20 cellular contexts compared by ENCODE assay signal in the genomic region with DNA sequence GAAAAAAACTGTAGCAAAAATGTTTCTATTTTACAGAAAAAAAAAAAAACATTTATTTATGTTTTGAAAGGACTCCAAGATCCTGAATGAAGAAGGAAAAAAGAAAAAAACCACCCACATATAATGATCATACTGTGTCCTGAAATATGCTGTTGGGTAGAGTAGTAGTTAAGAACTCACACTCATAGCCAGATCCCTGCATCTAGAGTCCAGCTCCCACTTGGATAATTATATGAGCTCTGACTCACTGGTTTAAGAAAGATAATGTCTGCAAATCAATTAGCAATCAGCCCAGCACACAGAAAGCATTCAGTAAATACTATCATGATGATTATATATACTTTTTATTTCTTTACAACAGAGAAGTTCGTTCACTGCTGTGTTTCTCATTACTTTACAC. TPM values are rescaled to one million over a fixed set of nuclear protein-coding genes. Genes with fewer than 3 reads are reported as not detected.
DNase-seq lines count a peak whose midpoint lies in the region; ATAC-seq and TF ChIP-seq lines count a peak whose summit lies in the region.
"Had no signal": no experiment of that assay in that cellular context is flagged by ENCODE, and none has a peak within 500 bp of the region (broad histone marks: within the 10 kb centered on the region; RNA-seq: fewer than 3 reads in every experiment).

No MANE protein-coding gene starts in this region.

- H3K9me3 ChIP-seq in right cardiac atrium (ENCODE audit: control insufficient read depth, low read length), result no peaks in the 10 kb centered on the region
- H3K9me3 ChIP-seq in H9 (ENCODE audit: control insufficient read depth, low read depth, low read length), result no peaks in the 10 kb centered on the region

- H3K4me2 ChIP-seq in H9 (ENCODE audit: insufficient read depth, insufficient read length, low read length), result no peak overlapping the region

- H3K27me3 ChIP-seq in right cardiac atrium (ENCODE audit: control insufficient read depth, insufficient read depth), result no peaks in the 10 kb centered on the region
- no peaks in the 10 kb centered on the region for H3K27me3 ChIP-seq in H9 (ENCODE audit: insufficient read depth, low read length)

- H4K8ac ChIP-seq in H9 (replicated peaks; ENCODE audit: insufficient read length, low read depth, low read length), result no peak overlapping the region

- H2BK15ac ChIP-seq in H9 (ENCODE audit: low read depth, low read length), result no peak overlapping the region

- H4K5ac ChIP-seq in H9 (ENCODE audit: insufficient read length, low read depth, low read length), result no peak overlapping the region

- no peak overlapping the region for H3K18ac ChIP-seq in H9 (ENCODE audit: insufficient read length, low read depth, low read length)

- H3K14ac ChIP-seq in H9 (ENCODE audit: insufficient read depth, low read length), result no peak overlapping the region

- no peak overlapping the region for H3K56ac ChIP-seq in H9 (ENCODE audit: insufficient read length, low read depth, low read length)

- H3K4me1 ChIP-seq in right cardiac atrium (ENCODE audit: control insufficient read depth, insufficient read depth, low read length) (no peaks in the 10 kb centered on the region), H9 (ENCODE audit: insufficient read depth, low read length) (no peaks in the 10 kb centered on the region)

- no peaks in the 10 kb centered on the region for H3K36me3 Mint-ChIP-seq in mesothelial cell of epicardium
- H3K36me3 Mint-ChIP-seq in H9 (ENCODE audit: insufficient read depth in 1 of 3, low read depth in 3 of 3), result no peaks in the 10 kb centered on the region; a peak in 1 of 7 replicates
- H3K36me3 Mint-ChIP-seq: CD8-positive, alpha-beta T cell had no signal

- intact Hi-C loops in right cardiac atrium (cut with DNase I), result no loop called here

- no peak overlapping the region for H2BK120ac ChIP-seq in H9 (ENCODE audit: low read depth, low read length, poor library complexity, severe bottlenecking)

- no peak for ATAC-seq in right cardiac atrium
- ATAC-seq: CD8-positive, alpha-beta T cell; HepG2 had no signal

- H3K79me2 ChIP-seq in H9 (ENCODE audit: insufficient read depth, low read length), result no peaks in the 10 kb centered on the region

- H3K27me3 Mint-ChIP-seq in mesothelial cell of epicardium (ENCODE audit: low read depth) (no peaks in the 10 kb centered on the region), H9 (ENCODE audit: low read depth) (peaks cover 3% of the 10 kb centered on the region)

- H3K23me2 ChIP-seq in H9 (ENCODE audit: insufficient read length, low read depth, low read length, poor library complexity, severe bottlenecking), result no peaks in the 10 kb centered on the region

- H4K91ac ChIP-seq in H9 (ENCODE audit: insufficient read length, low read depth, low read length), result no peak overlapping the region

- no peak overlapping the region for H3K4ac ChIP-seq in H9 (ENCODE audit: low read depth, low read length)

- H2BK20ac ChIP-seq in H9 (ENCODE audit: low read depth, low read length, poor library complexity, severe bottlenecking), result no peak overlapping the region

- no peak overlapping the region for H3T11ph ChIP-seq in H9 (ENCODE audit: low read length)

- H2AFZ ChIP-seq in H9 (ENCODE audit: low read length), result no peak overlapping the region

- 28% methylated on average over 1 of the region's 1 CpG for WGBS in right cardiac atrium
- WGBS in H9 (ENCODE audit: extremely low coverage, insufficient read length, low lambda C conversion rate), result no CpG with 5 or more reads among the region's 1 CpG

- H3K9me3 Mint-ChIP-seq in mesothelial cell of epicardium (peaks cover 4% of the 10 kb centered on the region), H9 (no peaks in the 10 kb centered on the region; a peak in 1 of 5 replicates)
- H3K9me3 Mint-ChIP-seq: CD8-positive, alpha-beta T cell had no signal

- TF ChIP-seq CTCF in mesothelial cell of epicardium (IDR thresholded peaks at IDR 0.05; ENCODE audit: unreplicated experiment), result no peak
- TF ChIP-seq CTCF in H9 (conservative IDR thresholded peaks at IDR 0.05), result no peak

- no peak overlapping the region for H3K4me3 ChIP-seq in right cardiac atrium (ENCODE audit: low read length)

- H3K23ac ChIP-seq in H9 (ENCODE audit: insufficient read length, low read depth, low read length), result no peak overlapping the region

- peak overlapping the region; percentile 35 for H3K27ac Mint-ChIP-seq in mesothelial cell of epicardium
- H3K27ac Mint-ChIP-seq in H9, result no peak overlapping the region
- H3K27ac Mint-ChIP-seq: CD8-positive, alpha-beta T cell had no signal

- H2AK5ac ChIP-seq in H9 (ENCODE audit: insufficient read length, low read length), result no peak overlapping the region

- no peak overlapping the region for H2BK12ac ChIP-seq in H9 (ENCODE audit: insufficient read length, low read depth, low read length)

- H3K79me1 ChIP-seq in H9 (ENCODE audit: insufficient read depth, low read depth, low read length, poor library complexity, severe bottlenecking), result no peaks in the 10 kb centered on the region

- DNase-seq in EH (ENCODE audit: low read depth) (peak; percentile 31), astrocyte of the hippocampus (ENCODE audit: low read depth, low spot score) (peak; percentile 13), mesothelial cell of epicardium (ENCODE audit: low spot score in 2 of 2, unreplicated experiment in 2 of 2) (no peak), stromal cell of bone marrow (ENCODE audit: low read depth) (peak; percentile 24), right cardiac atrium (no peak), H9 (no peak), amygdala (lab: John Stamatoyannopoulos, UW) (no peak)
- DNase-seq: Calu3; CD8-positive, alpha-beta T cell; DMS53; KBM-7; NCI-H1105; NCI-H1694; NCI-H748 treated with DMSO at 0.1 percent for 48 hours; NK-92 treated with Interleukin-12 subunit alpha and Interleukin-12 subunit beta, amount 100 ng/mL, for 24 hours; OCI-M1; SHP77 had no signal

- no peaks in the 10 kb centered on the region for H4K20me1 ChIP-seq in H9 (ENCODE audit: control insufficient read depth, insufficient read depth, insufficient read length)

- no peak overlapping the region for H3K4me3 Mint-ChIP-seq in mesothelial cell of epicardium
- no peak overlapping the region for H3K4me3 Mint-ChIP-seq in H9
- H3K4me3 Mint-ChIP-seq: CD8-positive, alpha-beta T cell had no signal

- no peak overlapping the region for H3K27ac ChIP-seq in right cardiac atrium (ENCODE audit: low read length)
- no peak overlapping the region for H3K27ac ChIP-seq in H9 (ENCODE audit: insufficient read length, low read depth, low read length)

- H3K4me1 Mint-ChIP-seq in mesothelial cell of epicardium (peaks cover 30% of the 10 kb centered on the region), H9 (no peaks in the 10 kb centered on the region)

- H2BK5ac ChIP-seq in H9 (ENCODE audit: insufficient read length, low read length), result no peak overlapping the region

- no peak overlapping the region for H3K9ac ChIP-seq in H9 (ENCODE audit: extremely low read depth, insufficient read length, low read length)

RNA-seq across cellular contexts. Expression of a gene that starts 46.7 kb away (rescaled TPM):
- total RNA-seq in mesothelial cell of epicardium (131 to 139 TPM (median 134 TPM) in 3 replicates), right cardiac atrium (1 to 10 TPM; 3.1 to 5.5 (median 3.2) TPM), H9 (2021) (0.99 and 1.0 TPM in 2 replicates)
- 0.34 TPM for polyA plus RNA-seq in right cardiac atrium
- total RNA-seq: CD8-positive, alpha-beta T cell; H4; HepG2; NCI-H460 had no signal
- polyA plus RNA-seq: HepG2 had no signal

Comparison
In these comparisons a context has a peak if more than half of its experiments do, and no peak if none do; other contexts are left out.
1. DNase-seq: peak in EH (single experiment), astrocyte of the hippocampus (single experiment) and stromal cell of bone marrow (single experiment); none in mesothelial cell of epicardium (0 of 2), right cardiac atrium (0 of 3), H9 (single experiment) and amygdala (0 of 56).
2. RNA of a gene that starts 46.7 kb away (total RNA-seq): 131 to 139 TPM in mesothelial cell of epicardium; 3.1 to 5.5 TPM in right cardiac atrium and 0.99 to 1.0 TPM in H9; every median in the first group is over 10 times any median in the second.